In genomic region chr7:141558544-141559183, GRCh38 we compare ENCODE assay signal across 9 cellular contexts. TPM values are rescaled to one million over a fixed set of nuclear protein-coding genes. Genes with fewer than 3 reads are reported as not detected.
A peak's percentile ranks its signal among the peaks of the same experiment; 100 is the strongest.
DNase-seq lines count a peak whose midpoint lies in the region; ATAC-seq, FAIRE-seq and TF ChIP-seq lines count a peak whose summit lies in the region.
"Had no signal": no experiment of that assay in that cellular context is flagged by ENCODE, and none has a peak within 500 bp of the region (broad histone marks: within the 10 kb centered on the region; RNA-seq: fewer than 3 reads in every experiment).

No MANE protein-coding gene starts in this region.

- in situ Hi-C loops in astrocyte of the spinal cord (cut with HindIII; ENCODE audit: low sequenced_read_pairs): no loop called here

- WGBS in mesendoderm (ENCODE audit: extremely low coverage, insufficient coverage, low lambda C conversion rate): no CpG with 5 or more reads among the region's 3 CpGs
- 63 to 72% methylated on average over 3 of the region's 3 CpGs for WGBS in tibial nerve, 2 donors

- H3K4me1 Mint-ChIP-seq in stimulated activated naive CD8-positive, alpha-beta T cell treated with anti-CD3 and anti-CD28 coated beads, Interleukin-15, amount 100 ng/mL, for 72 hours: peaks cover 82% of the 10 kb centered on the region

- peaks cover 15 to 22% of the 10 kb centered on the region in 2 donors for H3K9me3 Mint-ChIP-seq in stimulated activated naive CD8-positive, alpha-beta T cell treated with anti-CD3 and anti-CD28 coated beads, Interleukin-15, amount 100 ng/mL, for 72 hours

- no peak for DNase-seq in GM12892 (ENCODE audit: insufficient read length)
- peak; percentile 80 for DNase-seq in NCI-H1092 (lab: John Stamatoyannopoulos, UW)
- peak; percentile 83 for DNase-seq in astrocyte of the spinal cord (ENCODE audit: low read depth, low spot score)
- peak; percentile 30 to 44 for DNase-seq in stimulated activated naive CD8-positive, alpha-beta T cell treated with anti-CD3 and anti-CD28 coated beads, Interleukin-15, amount 100 ng/mL, for 72 hours
- DNase-seq in mesendoderm: no peak
- no peak for DNase-seq in stimulated activated CD4-positive, alpha-beta T cell treated with anti-CD3 and anti-CD28 coated beads, Interleukin-2, amount 100 ng/mL, for 48 hours
- DNase-seq in tibial nerve (ENCODE audit: low spot score in 2 of 2): no peak

- no peak overlapping the region for H3K27ac ChIP-seq in mesendoderm (ENCODE audit: low read depth, low read length)
- H3K27ac ChIP-seq in tibial nerve: no peak overlapping the region
- H3K27ac ChIP-seq: epithelial cell of prostate had no signal

- peaks cover 0 to 9% (median 4%) of the 10 kb centered on the region in 4 donors for H3K9me3 ChIP-seq in tibial nerve

- no peak for TF ChIP-seq EP300 in tibial nerve (IDR thresholded peaks at IDR 0.05)

- peak; percentile 53 for FAIRE-seq in GM12892 (lab: Jason Lieb, UNC)

- no peak overlapping the region for H2BK5ac ChIP-seq in mesendoderm (ENCODE audit: low read length)

- H3K27ac Mint-ChIP-seq in stimulated activated naive CD8-positive, alpha-beta T cell treated with anti-CD3 and anti-CD28 coated beads, Interleukin-15, amount 100 ng/mL, for 72 hours: peak overlapping the region; percentile 69 to 96

- H3K79me1 ChIP-seq in mesendoderm (ENCODE audit: low read length): no peaks in the 10 kb centered on the region

- H3K4ac ChIP-seq in mesendoderm (ENCODE audit: low read depth, low read length): no peak overlapping the region

- no peak overlapping the region for H3K4me2 ChIP-seq in mesendoderm (ENCODE audit: low read length)

- peak overlapping the region; percentile 54 to 68 for H3K4me3 Mint-ChIP-seq in stimulated activated naive CD8-positive, alpha-beta T cell treated with anti-CD3 and anti-CD28 coated beads, Interleukin-15, amount 100 ng/mL, for 72 hours

- H3K4me3 ChIP-seq in astrocyte of the spinal cord (ENCODE audit: low read depth, low read length) (no peak overlapping the region), mesendoderm (ENCODE audit: low read length) (no peak overlapping the region), tibial nerve (no peak overlapping the region)

- no peaks in the 10 kb centered on the region for H3K27me3 Mint-ChIP-seq in stimulated activated naive CD8-positive, alpha-beta T cell treated with anti-CD3 and anti-CD28 coated beads, Interleukin-15, amount 100 ng/mL, for 72 hours

- H4K8ac ChIP-seq in mesendoderm (ENCODE audit: low read depth, low read length): no peak overlapping the region

- H3K4me1 ChIP-seq in mesendoderm (ENCODE audit: control insufficient read depth, low read depth, low read length) (no peaks in the 10 kb centered on the region), tibial nerve (peaks cover 0 to 9% (median 0%) of the 10 kb centered on the region in 4 donors)

- H3K56ac ChIP-seq in mesendoderm (ENCODE audit: low read length): no peak overlapping the region

- no peak overlapping the region for H3K23ac ChIP-seq in mesendoderm (ENCODE audit: low read length)

- no peak overlapping the region for H2BK120ac ChIP-seq in mesendoderm (ENCODE audit: low read depth, low read length)

- no peak overlapping the region for H3K18ac ChIP-seq in mesendoderm (ENCODE audit: low read length)

- no peak overlapping the region for H2AK5ac ChIP-seq in mesendoderm (ENCODE audit: low read length)

- peak; percentile 66 for ATAC-seq in GM21529 (IDR thresholded peaks at IDR 0.05; ENCODE audit: unreplicated experiment)
- peak; percentile 94 for ATAC-seq in stimulated activated naive CD8-positive, alpha-beta T cell treated with anti-CD3 and anti-CD28 coated beads, Interleukin-15, amount 100 ng/mL, for 72 hours

- no peak overlapping the region for H3K9ac ChIP-seq in mesendoderm (ENCODE audit: low read length)

- H3K36me3 ChIP-seq in mesendoderm (ENCODE audit: control insufficient read depth, insufficient read depth, low read length): no peaks in the 10 kb centered on the region
- peaks cover 0 to 41% (median 0%) of the 10 kb centered on the region in 3 donors for H3K36me3 ChIP-seq in tibial nerve

- TF ChIP-seq POLR2A in GM12892 (IDR thresholded peaks at IDR 0.05; ENCODE audit: low read depth, low read length) (no peak), tibial nerve (IDR thresholded peaks at IDR 0.05) (no peak)

- no peak overlapping the region for H2BK15ac ChIP-seq in mesendoderm (replicated peaks; ENCODE audit: low read depth)

- no peaks in the 10 kb centered on the region for H3K27me3 ChIP-seq in mesendoderm (ENCODE audit: insufficient read depth, low read length, poor library complexity)
- no peaks in the 10 kb centered on the region for H3K27me3 ChIP-seq in tibial nerve

- no peaks in the 10 kb centered on the region for H3K79me2 ChIP-seq in mesendoderm (ENCODE audit: control insufficient read depth, insufficient read depth, low read length)

- no peak overlapping the region for H4K5ac ChIP-seq in mesendoderm (ENCODE audit: low read length)

- TF ChIP-seq CTCF in astrocyte of the spinal cord (IDR thresholded peaks at IDR 0.05; ENCODE audit: low read depth, low read length): no peak
- TF ChIP-seq CTCF in tibial nerve (IDR thresholded peaks at IDR 0.05): no peak

RNA-seq across cellular contexts. Expression of gene AGK, which starts 7.5 kb away (rescaled TPM):
- polyA plus RNA-seq in GM12892 (2012; ENCODE audit: missing spikeins): 43.2 TPM
- 26.2 TPM for polyA plus RNA-seq in mesendoderm (2013, experiment 1 of 2)
- 29.0 TPM for polyA plus RNA-seq in mesendoderm (2013, experiment 2 of 2)
- 10 to 100 TPM; 16.4 to 45.9 (median 26.3) TPM for total RNA-seq in tibial nerve

Comparison
In these comparisons a context has a peak if more than half of its experiments do, and no peak if none do; other contexts are left out.
1. DNase-seq: peak in NCI-H1092 (single experiment), astrocyte of the spinal cord (single experiment) and stimulated activated naive CD8-positive, alpha-beta T cell treated with anti-CD3 and anti-CD28 coated beads, Interleukin-15, amount 100 ng/mL, for 72 hours (2 of 2); none in GM12892 (single experiment), mesendoderm (single experiment), stimulated activated CD4-positive, alpha-beta T cell treated with anti-CD3 and anti-CD28 coated beads, Interleukin-2, amount 100 ng/mL, for 48 hours (0 of 2) and tibial nerve (0 of 2).